ENCODE assay signal across 18 cellular contexts in genomic region chr20:59176812-59177211, GRCh38. TPM values are rescaled to one million over a fixed set of nuclear protein-coding genes. Genes with fewer than 3 reads are reported as not detected.
"Had no signal": no experiment of that assay in that cellular context is flagged by ENCODE, and none has a peak within 500 bp of the region (broad histone marks: within the 10 kb centered on the region; RNA-seq: fewer than 3 reads in every experiment).

No MANE protein-coding gene starts in this region.

- H3K4me3 ChIP-seq: ascending aorta, heart right ventricle, skin epidermis had no signal

- DNase-seq: activated CD4-positive, alpha-beta T cell treated with anti-CD3 and anti-CD28 coated beads, Interleukin-2, amount 50 U/mL, for 48 hours; activated effector memory CD4-positive, alpha-beta T cell treated with Interleukin-2 at 50 U/mL for 16 hours; activated naive CD8-positive, alpha-beta T cell treated with anti-CD3 and anti-CD28 coated beads, Interleukin-2, amount 50 U/mL, for 24 hours; activated T-cell treated with anti-CD3 and anti-CD28 coated beads, Interleukin-2, amount 50 U/mL, for 1 hour; foreskin melanocyte; heart right ventricle; kidney; left ventricle myocardium superior; mesendoderm; retina; SK-N-SH; stimulated activated CD4-positive, alpha-beta T cell treated with anti-CD3 and anti-CD28 coated beads, Interleukin-4, amount 100 ng/mL, for 4 hours had no signal

- H3K9me3 ChIP-seq: ascending aorta, SK-N-SH had no signal

- ATAC-seq: activated CD4-positive, CD25-positive, alpha-beta regulatory T cell treated with anti-CD3 and anti-CD28 coated beads, Interleukin-2, amount 50 U/mL, for 24 hours; activated naive CD8-positive, alpha-beta T cell treated with anti-CD3 and anti-CD28 coated beads, Interleukin-2, amount 50 U/mL, for 24 hours; heart right ventricle; left ventricle myocardium superior had no signal

- H3K27me3 ChIP-seq: ascending aorta had no signal

- H3K9me3 Mint-ChIP-seq: activated naive CD8-positive, alpha-beta T cell treated with anti-CD3 and anti-CD28 coated beads, Interleukin-2, amount 50 U/mL, for 24 hours had no signal

- H3K4me1 ChIP-seq: ascending aorta, parathyroid adenoma had no signal

- H3K27me3 Mint-ChIP-seq: activated naive CD8-positive, alpha-beta T cell treated with anti-CD3 and anti-CD28 coated beads, Interleukin-2, amount 50 U/mL, for 24 hours had no signal

- H3K36me3 ChIP-seq: ascending aorta, heart right ventricle had no signal

- H3K27ac ChIP-seq: ascending aorta, parathyroid adenoma had no signal

RNA-seq across cellular contexts. Expression of gene ZNF831, which starts 13.2 kb away (rescaled TPM):
- total RNA-seq: bronchial epithelial cell, endothelial cell of umbilical vein had no signal
